18 cellular contexts compared by ENCODE assay signal in the genomic region with DNA sequence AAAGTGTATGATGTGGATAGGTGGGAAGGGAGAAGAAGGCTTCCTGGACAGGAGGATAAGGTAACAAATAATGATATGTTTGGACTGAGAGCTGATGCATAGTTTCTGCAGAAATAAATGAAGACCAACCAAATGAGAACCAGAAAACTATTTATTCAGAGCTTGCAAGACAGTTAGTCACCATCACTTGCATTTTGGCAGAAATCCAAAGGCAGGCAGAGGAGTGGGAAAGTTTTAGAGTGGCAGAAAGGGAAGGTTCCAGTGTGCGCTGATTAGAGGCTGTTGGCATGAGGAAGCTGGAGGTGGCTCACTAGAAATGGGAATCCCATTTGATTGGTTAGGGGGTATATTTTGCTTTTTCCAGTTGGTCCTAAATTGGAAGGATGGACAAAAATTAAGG. TPM values are rescaled to one million over a fixed set of nuclear protein-coding genes. Genes with fewer than 3 reads are reported as not detected.
A peak's percentile ranks its signal among the peaks of the same experiment; 100 is the strongest.
DNase-seq lines count a peak whose midpoint lies in the region; ATAC-seq and TF ChIP-seq lines count a peak whose summit lies in the region.
"Had no signal": no experiment of that assay in that cellular context is flagged by ENCODE, and none has a peak within 500 bp of the region (broad histone marks: within the 10 kb centered on the region; RNA-seq: fewer than 3 reads in every experiment).

No MANE protein-coding gene starts in this region.

- no peak overlapping the region for H3K27ac ChIP-seq in breast epithelium
- H3K27ac ChIP-seq in OCI-LY1 (ENCODE audit: low read depth, low read length, poor library complexity, severe bottlenecking) = peak overlapping the region; percentile 98
- H3K27ac ChIP-seq in mammary epithelial cell (ENCODE audit: insufficient read depth, low read depth, low read length) = no peak overlapping the region
- no peak overlapping the region for H3K27ac ChIP-seq in uterus
- H3K27ac ChIP-seq: neutrophil had no signal

- no peak for ATAC-seq in activated CD8-positive, alpha-beta memory T cell treated with anti-CD3 and anti-CD28 coated beads, Interleukin-2, amount 10 ng/mL, durations not matched to agents 7 days and 5 days
- ATAC-seq in activated T-cell treated with anti-CD3 and anti-CD28 coated beads, Interleukin-2, amount 50 U/mL, for 72 hours (replicated peaks in 1 of 2) = no peak
- ATAC-seq: stimulated activated naive CD8-positive, alpha-beta T cell treated with anti-CD3 and anti-CD28 coated beads, Interleukin-15, amount 100 ng/mL, for 72 hours had no signal

- TF ChIP-seq POLR2A in breast epithelium (IDR thresholded peaks at IDR 0.05) (no peak), uterus (IDR thresholded peaks at IDR 0.05) (no peak)

- TF ChIP-seq CTCF in MCF 10A (IDR thresholded peaks at IDR 0.05; ENCODE audit: unreplicated experiment) = no peak
- no peak for TF ChIP-seq CTCF in breast epithelium (IDR thresholded peaks at IDR 0.05)
- no peak for TF ChIP-seq CTCF in OCI-LY1 (IDR thresholded peaks at IDR 0.05; ENCODE audit: low read length)
- no peak for TF ChIP-seq CTCF in mammary epithelial cell (conservative IDR thresholded peaks at IDR 0.05 in 1 of 2, IDR thresholded peaks at IDR 0.05 in 1 of 2; ENCODE audit: extremely low read depth in 1 of 2, insufficient read depth in 1 of 2, low read depth in 1 of 2, low read length in 2 of 2)
- no peak for TF ChIP-seq CTCF in uterus (IDR thresholded peaks at IDR 0.05)

- H3K79me2 ChIP-seq in OCI-LY1 (ENCODE audit: insufficient read depth, low read length) = no peaks in the 10 kb centered on the region
- H3K79me2 ChIP-seq in mammary epithelial cell (ENCODE audit: insufficient read depth, low read length) = no peaks in the 10 kb centered on the region

- H2AFZ ChIP-seq in OCI-LY1 (ENCODE audit: low read length) (no peak overlapping the region), mammary epithelial cell (ENCODE audit: low read depth, low read length) (no peak overlapping the region)

- H3K9me3 ChIP-seq in breast epithelium = no peaks in the 10 kb centered on the region
- peaks cover 3% of the 10 kb centered on the region; the same call in 1 of the 2 replicates for H3K9me3 ChIP-seq in OCI-LY1 (ENCODE audit: low read length)
- H3K9me3 ChIP-seq in mammary epithelial cell (replicated peaks; ENCODE audit: insufficient read depth, low read length) = no peaks in the 10 kb centered on the region
- H3K9me3 ChIP-seq in uterus = no peaks in the 10 kb centered on the region
- H3K9me3 ChIP-seq: HAP-1, neutrophil had no signal

- no peaks in the 10 kb centered on the region for H3K4me1 ChIP-seq in breast epithelium
- H3K4me1 ChIP-seq in OCI-LY1 (ENCODE audit: insufficient read depth, low read length, severe bottlenecking) = peaks cover 55% of the 10 kb centered on the region
- no peaks in the 10 kb centered on the region for H3K4me1 ChIP-seq in mammary epithelial cell (ENCODE audit: insufficient read depth, low read length)
- no peaks in the 10 kb centered on the region for H3K4me1 ChIP-seq in uterus
- H3K4me1 ChIP-seq: HAP-1 had no signal

- BruUV-seq in MCF 10A (replicated peaks; lab: Mats Ljungman, UMichigan) = no TSS peak
- BruUV-seq in mammary epithelial cell (replicated peaks; lab: Mats Ljungman, UMichigan) = no TSS peak

- H3F3A ChIP-seq in OCI-LY1 (ENCODE audit: insufficient read depth, low read length) = 0 out of 2 replicates have a peak, but pooled peaks cover 4% of the 10 kb centered on the region

- H3K4me3 ChIP-seq in breast epithelium (no peak overlapping the region), OCI-LY1 (ENCODE audit: low read depth, low read length, poor library complexity, severe bottlenecking) (no peak overlapping the region), mammary epithelial cell (replicated peaks in 1 of 3; ENCODE audit: insufficient read depth in 1 of 3, low read depth in 2 of 3, low read length in 3 of 3) (no peak overlapping the region), uterus (no peak overlapping the region)
- H3K4me3 ChIP-seq: HAP-1, skin epidermis had no signal

- peak; percentile 60 for DNase-seq in MCF 10A (ENCODE audit: unreplicated experiment)
- no peak for DNase-seq in breast epithelium (ENCODE audit: low spot score in 2 of 2)
- DNase-seq in mammary epithelial cell = peak; percentile 11
- DNase-seq in stromal cell of bone marrow (ENCODE audit: low read depth) = peak; percentile 6
- no peak for DNase-seq in activated CD8-positive, alpha-beta memory T cell treated with anti-CD3 and anti-CD28 coated beads, Interleukin-2, amount 10 ng/mL, durations not matched to agents 7 days and 5 days
- no peak for DNase-seq in activated T-cell treated with anti-CD3 and anti-CD28 coated beads, Interleukin-2, amount 50 U/mL, for 72 hours
- no peak for DNase-seq in uterus
- DNase-seq: activated CD8-positive, alpha-beta memory T cell treated with anti-CD3 and anti-CD28 coated beads, Interleukin-2, amount 50 U/mL, for 4 hours; activated naive CD4-positive, alpha-beta T cell treated with anti-CD3 and anti-CD28 coated beads, Interleukin-2, amount 10 ng/mL, durations not matched to agents 7 days and 5 days; central memory CD4-positive, alpha-beta T cell; DMS153; NCI-H2081 treated with DMSO at 0.1 percent for 48 hours; stimulated activated naive CD8-positive, alpha-beta T cell treated with anti-CD3 and anti-CD28 coated beads, Interleukin-15, amount 100 ng/mL, for 72 hours had no signal

- dilution Hi-C loops in mammary epithelial cell (cut with HindIII; ENCODE audit: low sequenced_read_pairs) = no loop called here

- H4K20me1 ChIP-seq in OCI-LY1 (ENCODE audit: insufficient read depth, low read length) (no peaks in the 10 kb centered on the region), mammary epithelial cell (ENCODE audit: insufficient read depth, low read length) (no peaks in the 10 kb centered on the region)

- H3K9me2 ChIP-seq in OCI-LY1 (ENCODE audit: low read depth, low read length) = no peaks in the 10 kb centered on the region

- H3K4me3 Mint-ChIP-seq in MCF 10A (ENCODE audit: unreplicated experiment) = no peak overlapping the region
- no peak overlapping the region for H3K4me3 Mint-ChIP-seq in activated CD8-positive, alpha-beta memory T cell treated with anti-CD3 and anti-CD28 coated beads, Interleukin-2, amount 10 ng/mL, durations not matched to agents 7 days and 5 days
- no peak overlapping the region for H3K4me3 Mint-ChIP-seq in activated T-cell treated with anti-CD3 and anti-CD28 coated beads, Interleukin-2, amount 50 U/mL, for 72 hours
- H3K4me3 Mint-ChIP-seq: activated naive CD4-positive, alpha-beta T cell treated with anti-CD3 and anti-CD28 coated beads, Interleukin-2, amount 10 ng/mL, durations not matched to agents 7 days and 5 days; stimulated activated naive CD8-positive, alpha-beta T cell treated with anti-CD3 and anti-CD28 coated beads, Interleukin-15, amount 100 ng/mL, for 72 hours had no signal

- CTCF ChIA-PET in MCF 10A (lab: Yijun Ruan, JAX) (interaction anchor here (1.1 kb wide), 2 partner anchors 142 to 862 kb away, joined by 3 to 5 read pairs; no protein-coding TSS in a partner anchor), mammary epithelial cell (lab: Charles Lee; ENCODE audit: low non-redundant PET) (no interaction called here)
- CTCF ChIA-PET in activated CD8-positive, alpha-beta memory T cell treated with anti-CD3 and anti-CD28 coated beads, Interleukin-2, amount 10 ng/mL, durations not matched to agents 7 days and 5 days (lab: Charles Lee) = no interaction called here

- in situ Hi-C loops in mammary epithelial cell (cut with MboI; ENCODE audit: low sequenced_read_pairs in 2 of 2) = no loop called here

- H3K27me3 Mint-ChIP-seq in MCF 10A (ENCODE audit: insufficient read depth, unreplicated experiment) = no peaks in the 10 kb centered on the region
- H3K27me3 Mint-ChIP-seq in activated CD8-positive, alpha-beta memory T cell treated with anti-CD3 and anti-CD28 coated beads, Interleukin-2, amount 10 ng/mL, durations not matched to agents 7 days and 5 days = peaks cover 21% of the 10 kb centered on the region
- H3K27me3 Mint-ChIP-seq in activated T-cell treated with anti-CD3 and anti-CD28 coated beads, Interleukin-2, amount 50 U/mL, for 72 hours (ENCODE audit: low read depth) = peaks cover 6% of the 10 kb centered on the region

- no peaks in the 10 kb centered on the region for H3K9me3 Mint-ChIP-seq in MCF 10A (ENCODE audit: unreplicated experiment)
- no peaks in the 10 kb centered on the region for H3K9me3 Mint-ChIP-seq in activated CD8-positive, alpha-beta memory T cell treated with anti-CD3 and anti-CD28 coated beads, Interleukin-2, amount 10 ng/mL, durations not matched to agents 7 days and 5 days (ENCODE audit: low read depth)
- no peaks in the 10 kb centered on the region for H3K9me3 Mint-ChIP-seq in activated T-cell treated with anti-CD3 and anti-CD28 coated beads, Interleukin-2, amount 50 U/mL, for 72 hours
- H3K9me3 Mint-ChIP-seq: activated naive CD4-positive, alpha-beta T cell treated with anti-CD3 and anti-CD28 coated beads, Interleukin-2, amount 10 ng/mL, durations not matched to agents 7 days and 5 days; stimulated activated naive CD8-positive, alpha-beta T cell treated with anti-CD3 and anti-CD28 coated beads, Interleukin-15, amount 100 ng/mL, for 72 hours had no signal

- POLR2A ChIA-PET in MCF 10A (lab: Yijun Ruan, JAX) = interaction anchor here (0.7 kb wide), 1 partner anchor 55 kb away, joined by 3 read pairs; no protein-coding TSS in a partner anchor

- peaks cover 11% of the 10 kb centered on the region for H3K4me1 Mint-ChIP-seq in MCF 10A (ENCODE audit: insufficient read depth, unreplicated experiment)
- H3K4me1 Mint-ChIP-seq in activated CD8-positive, alpha-beta memory T cell treated with anti-CD3 and anti-CD28 coated beads, Interleukin-2, amount 10 ng/mL, durations not matched to agents 7 days and 5 days = no peaks in the 10 kb centered on the region
- H3K4me1 Mint-ChIP-seq in activated T-cell treated with anti-CD3 and anti-CD28 coated beads, Interleukin-2, amount 50 U/mL, for 72 hours (ENCODE audit: low read depth) = no peaks in the 10 kb centered on the region

- WGBS in mammary epithelial cell (ENCODE audit: low coverage, missing lambda C conversion rate) = 100% methylated on average over 1 of the region's 1 CpG

- H3K36me3 ChIP-seq in breast epithelium (no peaks in the 10 kb centered on the region), OCI-LY1 (ENCODE audit: insufficient read depth, low read length) (0 out of 2 replicates have a peak, but pooled peaks cover 5% of the 10 kb centered on the region), mammary epithelial cell (ENCODE audit: insufficient read depth, low read length) (no peaks in the 10 kb centered on the region), uterus (no peaks in the 10 kb centered on the region)
- H3K36me3 ChIP-seq: HAP-1, neutrophil had no signal

- H3K27ac Mint-ChIP-seq in MCF 10A (ENCODE audit: low read depth, unreplicated experiment) = no peak overlapping the region
- no peak overlapping the region for H3K27ac Mint-ChIP-seq in activated CD8-positive, alpha-beta memory T cell treated with anti-CD3 and anti-CD28 coated beads, Interleukin-2, amount 10 ng/mL, durations not matched to agents 7 days and 5 days
- no peak overlapping the region for H3K27ac Mint-ChIP-seq in activated T-cell treated with anti-CD3 and anti-CD28 coated beads, Interleukin-2, amount 50 U/mL, for 72 hours
- H3K27ac Mint-ChIP-seq: activated naive CD4-positive, alpha-beta T cell treated with anti-CD3 and anti-CD28 coated beads, Interleukin-2, amount 10 ng/mL, durations not matched to agents 7 days and 5 days; stimulated activated naive CD8-positive, alpha-beta T cell treated with anti-CD3 and anti-CD28 coated beads, Interleukin-15, amount 100 ng/mL, for 72 hours had no signal

- H3K4me2 ChIP-seq in OCI-LY1 (ENCODE audit: low read length) (peak overlapping the region; percentile 55), mammary epithelial cell (ENCODE audit: insufficient read depth, low read depth, low read length) (no peak overlapping the region)

- H3K36me3 Mint-ChIP-seq in MCF 10A (ENCODE audit: insufficient read depth, unreplicated experiment) = no peaks in the 10 kb centered on the region
- H3K36me3 Mint-ChIP-seq in activated CD8-positive, alpha-beta memory T cell treated with anti-CD3 and anti-CD28 coated beads, Interleukin-2, amount 10 ng/mL, durations not matched to agents 7 days and 5 days = no peaks in the 10 kb centered on the region
- H3K36me3 Mint-ChIP-seq in activated T-cell treated with anti-CD3 and anti-CD28 coated beads, Interleukin-2, amount 50 U/mL, for 72 hours (ENCODE audit: insufficient read depth in 2 of 2) = no peaks in the 10 kb centered on the region
- H3K36me3 Mint-ChIP-seq: activated naive CD4-positive, alpha-beta T cell treated with anti-CD3 and anti-CD28 coated beads, Interleukin-2, amount 10 ng/mL, durations not matched to agents 7 days and 5 days had no signal

- peak overlapping the region; percentile 52; the same call in 1 of the 2 replicates for H3K9ac ChIP-seq in OCI-LY1 (ENCODE audit: low read length)
- no peak overlapping the region for H3K9ac ChIP-seq in mammary epithelial cell (ENCODE audit: insufficient read depth, low read length)

- no peaks in the 10 kb centered on the region for H3K27me3 ChIP-seq in breast epithelium
- no peaks in the 10 kb centered on the region for H3K27me3 ChIP-seq in OCI-LY1 (ENCODE audit: insufficient read depth, low read length)
- H3K27me3 ChIP-seq in mammary epithelial cell (ENCODE audit: insufficient read depth, low read length) = peaks cover 2% of the 10 kb centered on the region
- H3K27me3 ChIP-seq in uterus = no peaks in the 10 kb centered on the region
- H3K27me3 ChIP-seq: neutrophil had no signal

- intact Hi-C loops in MCF 10A (cut with micrococcal nuclease) = no loop called here
- intact Hi-C loops in breast epithelium (cut with DNase I; ENCODE audit: low total_unique reads) = no loop called here
- intact Hi-C loops in mammary epithelial cell (cut with micrococcal nuclease) = no loop called here
- intact Hi-C loops in uterus (cut with DNase I; ENCODE audit: low total_unique reads) = no loop called here

RNA-seq across cellular contexts. Expression of a gene that starts 13.0 kb away (rescaled TPM):
- total RNA-seq in MCF 10A (2022) (0.65 and 0.93 TPM in 2 replicates), breast epithelium (100 to 1,000 TPM in 1 of 3 donors, 10 to 100 TPM in 2; 45.6 to 357 (median 53.3) TPM), mammary epithelial cell (not detected), uterus (10 to 100 TPM in 3 of 4 donors, 1 to 10 TPM in 1; 4.1 to 90.6 (median 57.8) TPM)
- polyA plus RNA-seq in mammary epithelial cell = not detected
- not detected for polyA minus RNA-seq in mammary epithelial cell
- not detected for total RNA-seq in activated CD8-positive, alpha-beta memory T cell treated with anti-CD3 and anti-CD28 coated beads, Interleukin-2, amount 10 ng/mL, durations not matched to agents 7 days and 5 days
- not detected for total RNA-seq in activated T-cell treated with anti-CD3 and anti-CD28 coated beads, Interleukin-2, amount 50 U/mL, for 72 hours
- polyA plus RNA-seq: AG04450 had no signal

Comparison
In these comparisons a context has a peak if more than half of its experiments do, and no peak if none do; other contexts are left out.
1. DNase-seq: peak in MCF 10A (single experiment), mammary epithelial cell (single experiment) and stromal cell of bone marrow (single experiment); none in breast epithelium (0 of 2), activated CD8-positive, alpha-beta memory T cell treated with anti-CD3 and anti-CD28 coated beads, Interleukin-2, amount 10 ng/mL, durations not matched to agents 7 days and 5 days (single experiment), activated T-cell treated with anti-CD3 and anti-CD28 coated beads, Interleukin-2, amount 50 U/mL, for 72 hours (0 of 2) and uterus (0 of 2).